Comparison of ENCODE assay signal across 20 cellular contexts in genomic region chr15:64127521-64128275, GRCh38. TPM values are rescaled to one million over a fixed set of nuclear protein-coding genes. Genes with fewer than 3 reads are reported as not detected.
"Had no signal": no experiment of that assay in that cellular context is flagged by ENCODE, and none has a peak within 500 bp of the region (broad histone marks: within the 10 kb centered on the region; RNA-seq: fewer than 3 reads in every experiment).

No MANE protein-coding gene starts in this region.

- H3K4me1 ChIP-seq: body of pancreas, esophagus muscularis mucosa, gastroesophageal sphincter, parathyroid adenoma, sigmoid colon, stomach had no signal

- H3K4me3 ChIP-seq: body of pancreas, esophagus muscularis mucosa, gastroesophageal sphincter, sigmoid colon, smooth muscle cell, stomach had no signal

- H3K9me3 ChIP-seq: body of pancreas, esophagus muscularis mucosa, gastroesophageal sphincter, sigmoid colon, stomach had no signal

- H3K27me3 ChIP-seq: body of pancreas, esophagus muscularis mucosa, gastroesophageal sphincter, sigmoid colon, stomach had no signal

- FAIRE-seq: colon, islet of Langerhans had no signal

- H3K27ac ChIP-seq: body of pancreas, esophagus muscularis mucosa, gastroesophageal sphincter, parathyroid adenoma, sigmoid colon, stomach had no signal

- ATAC-seq: activated CD4-positive, alpha-beta T cell treated with anti-CD3 and anti-CD28 coated beads for 36 hours; body of pancreas; gastroesophageal sphincter; stimulated activated memory B cell treated with anti-CD40 and anti-IgM and Interleukin-4, amounts not matched to agents 10 μg/mL and 1 μg/mL and 100 μg/mL, for 72 hours; T-helper 17 cell had no signal

- DNase-seq: activated B cell treated with CpG ODN at 0.5 μM for 24 hours; activated CD4-positive, alpha-beta memory T cell treated with anti-CD3 and anti-CD28 coated beads for 36 hours; activated CD4-positive, alpha-beta T cell treated with anti-CD3 and anti-CD28 coated beads for 36 hours; activated effector memory CD4-positive, alpha-beta T cell treated with anti-CD3 and anti-CD28 coated beads, Interleukin-2, amount 50 U/mL, for 16 hours; activated naive CD4-positive, alpha-beta T cell treated with anti-CD3 and anti-CD28 coated beads, Interleukin-2, amount 10 ng/mL, durations not matched to agents 7 days and 5 days; body of pancreas; midbrain; natural killer cell; sigmoid colon; stimulated activated CD4-positive, alpha-beta T cell treated with anti-CD3 and anti-CD28 coated beads, Interleukin-15, amount 100 ng/mL, for 24 hours; stomach; T-helper 17 cell; trophoblast cell had no signal

RNA-seq across cellular contexts. Expression of gene SNX22, which starts 23.8 kb away (rescaled TPM):
- total RNA-seq: smooth muscle cell had no signal
